8 cellular contexts compared by ENCODE assay signal in genomic region chr6:130019796-130020105, GRCh38. TPM values are rescaled to one million over a fixed set of nuclear protein-coding genes. Genes with fewer than 3 reads are reported as not detected.
A peak's percentile ranks its signal among the peaks of the same experiment; 100 is the strongest.
DNase-seq lines count a peak whose midpoint lies in the region; ATAC-seq and TF ChIP-seq lines count a peak whose summit lies in the region.

No MANE protein-coding gene starts in this region.

- H3K4me1 ChIP-seq in SJCRH30: no peaks in the 10 kb centered on the region
- peaks cover 0 to 11% (median 4%) of the 10 kb centered on the region in 4 donors for H3K4me1 ChIP-seq in sigmoid colon

- WGBS in sigmoid colon, 2 donors: 1% methylated on average over 57 to 59 of the region's 59 CpGs

- H3K27me3 ChIP-seq in SJCRH30 (no peaks in the 10 kb centered on the region), sigmoid colon (no peaks in the 10 kb centered on the region)

- TF ChIP-seq CTCF in fibroblast of villous mesenchyme (IDR thresholded peaks at IDR 0.05; ENCODE audit: insufficient read depth, low read depth, low read length) (no peak), sigmoid colon (IDR thresholded peaks at IDR 0.05) (no peak)

- intact Hi-C loops in sigmoid colon (cut with DNase I): loop anchor here (2.0 to 5.0 kb wide), 3 partner anchors 127 to 421 kb away; no protein-coding TSS in a partner anchor

- H3K4me3 ChIP-seq in SJCRH30 (peak overlapping the region; percentile 97), fibroblast of villous mesenchyme (ENCODE audit: low read depth, low read length) (peak overlapping the region; percentile 96), sigmoid colon (peak overlapping the region; percentile 73 to 91 (median 86))

- DNase-seq in SJCRH30 (peak in 1 of 2 experiments; percentile 9), fibroblast of villous mesenchyme (ENCODE audit: low read depth) (no peak), sigmoid colon (no peak), NCI-H1048 (lab: John Stamatoyannopoulos, UW) (no peak), OCI-M1 (lab: John Stamatoyannopoulos, UW) (no peak), NCI-H2107 (lab: John Stamatoyannopoulos, UW) (no peak)

- TF ChIP-seq EP300 in sigmoid colon (IDR thresholded peaks at IDR 0.05): no peak

- H3K27ac ChIP-seq in SJCRH30 (no peak overlapping the region; the same call in 1 of the 2 replicates), sigmoid colon (peak overlapping the region; percentile 80 to 88 (median 83))

- H3K9me3 ChIP-seq in SJCRH30 (replicated peaks): no peaks in the 10 kb centered on the region
- no peaks in the 10 kb centered on the region for H3K9me3 ChIP-seq in sigmoid colon

- ATAC-seq in GM18867 (IDR thresholded peaks at IDR 0.05; ENCODE audit: unreplicated experiment) (peak; percentile 10), HG02763 (IDR thresholded peaks at IDR 0.05; ENCODE audit: unreplicated experiment) (no peak)

- no peak for TF ChIP-seq POLR2A in sigmoid colon (IDR thresholded peaks at IDR 0.05)

- H3K36me3 ChIP-seq in SJCRH30: no peaks in the 10 kb centered on the region
- H3K36me3 ChIP-seq in sigmoid colon: no peaks in the 10 kb centered on the region

RNA-seq across cellular contexts. Expression of gene L3MBTL3, which starts 1.4 kb away (rescaled TPM):
- 7.8 and 9.8 TPM in 2 replicates for total RNA-seq in SJCRH30 (2014; rRNA removed; shearing (Covaris generic))
- total RNA-seq in fibroblast of villous mesenchyme: 14.8 and 16.8 TPM in 2 replicates
- 10 to 100 TPM in 1 of 4 donors, 1 to 10 TPM in 3; 3.5 to 10.4 (median 4.0) TPM for total RNA-seq in sigmoid colon
- 1 to 10 TPM; 2.1 to 4.8 (median 4.8) TPM for polyA plus RNA-seq in sigmoid colon
